Comparison of ENCODE assay signal across 21 cellular contexts in genomic region chr2:22037274-22037673, GRCh38.
DNase-seq lines count a peak whose midpoint lies in the region; ATAC-seq and TF ChIP-seq lines count a peak whose summit lies in the region.
"Had no signal": no experiment of that assay in that cellular context is flagged by ENCODE, and none has a peak within 500 bp of the region (broad histone marks: within the 10 kb centered on the region; RNA-seq: fewer than 3 reads in every experiment).

No MANE protein-coding gene starts in this region.

- H4K91ac ChIP-seq in mesenchymal stem cell (ENCODE audit: low read length), result no peak overlapping the region

- no peak overlapping the region for H4K8ac ChIP-seq in mesenchymal stem cell (ENCODE audit: low read length)

- no peaks in the 10 kb centered on the region for H3K4me1 ChIP-seq in mesenchymal stem cell (ENCODE audit: control insufficient read depth, insufficient read depth, low read depth, low read length)
- H3K4me1 ChIP-seq: parathyroid adenoma, spleen had no signal

- no peaks in the 10 kb centered on the region for H3K9me3 ChIP-seq in mesenchymal stem cell (ENCODE audit: control insufficient read depth, low read length)
- H3K9me3 ChIP-seq: BE2C, thoracic aorta had no signal

- no peaks in the 10 kb centered on the region for H3K9me3 Mint-ChIP-seq in endothelial cell (ENCODE audit: unreplicated experiment)
- H3K9me3 Mint-ChIP-seq: activated CD4-positive, alpha-beta T cell treated with anti-CD3 and anti-CD28 coated beads, Interleukin-2, amount 10 ng/mL, durations not matched to agents 24 days and 14 days had no signal

- H3K27me3 Mint-ChIP-seq in endothelial cell (ENCODE audit: unreplicated experiment), result no peaks in the 10 kb centered on the region
- H3K27me3 Mint-ChIP-seq: activated CD4-positive, alpha-beta T cell treated with anti-CD3 and anti-CD28 coated beads, Interleukin-2, amount 10 ng/mL, durations not matched to agents 24 days and 14 days had no signal

- DNase-seq in NCI-H526 (lab: John Stamatoyannopoulos, UW), result peak; percentile 9 to 14
- no peak for DNase-seq in NCI-H526 treated with DMSO at 0.1 percent for 48 hours (lab: John Stamatoyannopoulos, UW)
- no peak for DNase-seq in endothelial cell (ENCODE audit: low spot score)
- DNase-seq in mesenchymal stem cell, result no peak
- peak; percentile 50 for DNase-seq in superior temporal gyrus (ENCODE audit: extremely low spot score)
- no peak for DNase-seq in activated effector memory CD4-positive, alpha-beta T cell treated with anti-CD3 and anti-CD28 coated beads, Interleukin-2, amount 50 U/mL, for 16 hours
- DNase-seq: 8988T; activated CD4-positive, alpha-beta T cell treated with anti-CD3 and anti-CD28 coated beads, Interleukin-2, amount 10 ng/mL, durations not matched to agents 24 days and 14 days; activated gamma-delta T cell treated with Interleukin-2 at 50 U/mL for 16 hours; BE2C; effector memory CD4-positive, alpha-beta T cell; left colon; NCI-H1417 treated with DMSO at 0.1 percent for 48 hours; NCI-H2171; spleen; stimulated activated CD8-positive, alpha-beta memory T cell treated with anti-CD3 and anti-CD28 coated beads, Interleukin-4, amount 100 ng/mL, for 48 hours; SW 1271 had no signal

- no peak overlapping the region for H3K23ac ChIP-seq in mesenchymal stem cell (ENCODE audit: low read length in 2 of 2)

- no peak overlapping the region for H2AFZ ChIP-seq in mesenchymal stem cell (ENCODE audit: low read depth, low read length)
- H2AFZ ChIP-seq: parathyroid adenoma had no signal

- peak overlapping the region; percentile 39 for H3K9ac ChIP-seq in mesenchymal stem cell (ENCODE audit: low read length)
- H3K9ac ChIP-seq: parathyroid adenoma had no signal

- no peak overlapping the region for H3K14ac ChIP-seq in mesenchymal stem cell (ENCODE audit: low read length in 2 of 2)

- peak overlapping the region; percentile 50 for H3K27ac Mint-ChIP-seq in endothelial cell (ENCODE audit: unreplicated experiment)
- H3K27ac Mint-ChIP-seq: activated CD4-positive, alpha-beta T cell treated with anti-CD3 and anti-CD28 coated beads, Interleukin-2, amount 10 ng/mL, durations not matched to agents 24 days and 14 days had no signal

- 65% methylated on average over 8 of the region's 8 CpGs for WGBS in mesenchymal stem cell

- no peaks in the 10 kb centered on the region for H3K36me3 ChIP-seq in mesenchymal stem cell (ENCODE audit: control insufficient read depth in 1 of 2, insufficient read depth in 2 of 2, low read depth in 1 of 2, low read length in 2 of 2)
- H3K36me3 ChIP-seq: BE2C, spleen, thoracic aorta had no signal

- no peak overlapping the region for H3K27ac ChIP-seq in mesenchymal stem cell (ENCODE audit: low read length, poor library complexity, severe bottlenecking)
- H3K27ac ChIP-seq: parathyroid adenoma, thoracic aorta had no signal

- H3K4ac ChIP-seq in mesenchymal stem cell (ENCODE audit: low read depth in 1 of 2, low read length in 2 of 2), result no peak overlapping the region

- no peak overlapping the region for H2BK5ac ChIP-seq in mesenchymal stem cell (ENCODE audit: low read depth, low read length, poor library complexity, severe bottlenecking)

- ATAC-seq in HG03565 (IDR thresholded peaks at IDR 0.05; ENCODE audit: unreplicated experiment) (no peak), GM18517 (IDR thresholded peaks at IDR 0.05; ENCODE audit: unreplicated experiment) (no peak)
- ATAC-seq: left colon had no signal

- no peaks in the 10 kb centered on the region for H3K27me3 ChIP-seq in mesenchymal stem cell (ENCODE audit: control insufficient read depth in 1 of 2, insufficient read depth in 1 of 2, low read length in 2 of 2)
- H3K27me3 ChIP-seq: BE2C, spleen had no signal

- H3K4me1 Mint-ChIP-seq in endothelial cell (ENCODE audit: unreplicated experiment), result peaks cover 10% of the 10 kb centered on the region
- H3K4me1 Mint-ChIP-seq: activated CD4-positive, alpha-beta T cell treated with anti-CD3 and anti-CD28 coated beads, Interleukin-2, amount 10 ng/mL, durations not matched to agents 24 days and 14 days had no signal

- no peak overlapping the region for H3K4me2 ChIP-seq in mesenchymal stem cell (ENCODE audit: low read length, poor library complexity, severe bottlenecking)

- TF ChIP-seq CTCF in endothelial cell (IDR thresholded peaks at IDR 0.05; ENCODE audit: unreplicated experiment), result no peak

- no peak overlapping the region for H2AK5ac ChIP-seq in mesenchymal stem cell (ENCODE audit: low read length, severe bottlenecking)

- H2BK12ac ChIP-seq in mesenchymal stem cell (ENCODE audit: low read length in 2 of 2), result no peak overlapping the region

- no peak overlapping the region for H3K4me3 Mint-ChIP-seq in endothelial cell (ENCODE audit: unreplicated experiment)
- H3K4me3 Mint-ChIP-seq: activated CD4-positive, alpha-beta T cell treated with anti-CD3 and anti-CD28 coated beads, Interleukin-2, amount 10 ng/mL, durations not matched to agents 24 days and 14 days had no signal

- no peaks in the 10 kb centered on the region for H3K36me3 Mint-ChIP-seq in endothelial cell (ENCODE audit: low read depth, unreplicated experiment)

- no peaks in the 10 kb centered on the region for H3K79me1 ChIP-seq in mesenchymal stem cell (replicated peaks; ENCODE audit: low read length, poor library complexity, severe bottlenecking)

- H2BK120ac ChIP-seq in mesenchymal stem cell (ENCODE audit: low read depth, low read length), result no peak overlapping the region

- peak overlapping the region in 1 of 2 experiments; percentile 6 for H3K4me3 ChIP-seq in mesenchymal stem cell (ENCODE audit: insufficient read depth in 1 of 2, low read depth in 1 of 2, low read length in 2 of 2)
- H3K4me3 ChIP-seq: spleen, thoracic aorta had no signal

- H3K18ac ChIP-seq in mesenchymal stem cell (ENCODE audit: low read depth in 1 of 2, low read length in 2 of 2), result no peak overlapping the region

- H2BK15ac ChIP-seq in mesenchymal stem cell (ENCODE audit: low read depth, poor library complexity, severe bottlenecking), result no peak overlapping the region

Comparison
In these comparisons a context has a peak if more than half of its experiments do, and no peak if none do; other contexts are left out.
1. DNase-seq: peak in NCI-H526 (2 of 2) and superior temporal gyrus (single experiment); none in NCI-H526 treated with DMSO at 0.1 percent for 48 hours (single experiment), endothelial cell (single experiment), mesenchymal stem cell (single experiment) and activated effector memory CD4-positive, alpha-beta T cell treated with anti-CD3 and anti-CD28 coated beads, Interleukin-2, amount 50 U/mL, for 16 hours (single experiment).